1 cellular context compared by ENCODE assay signal in genomic region chr20:62652051-62652893, GRCh38.
TF ChIP-seq lines count a peak whose summit lies in the region.

No MANE protein-coding gene starts in this region.

TF ChIP-seq in HepG2, 621 proteins besides CTCF, POLR2A, EP300 and RAD21 (continued from another document and continues in another):
- TF ChIP-seq ZBED4 (CRISPR knock-in tag; IDR thresholded peaks at IDR 0.05; ENCODE audit: borderline replicate concordance) = peak; percentile 76; the same call in 1 of the 2 replicates
- TF ChIP-seq PBX2 (CRISPR knock-in tag; IDR thresholded peaks at IDR 0.05) = 0 out of 2 replicates have a peak, but pooled peaks have one; percentile 8
- TF ChIP-seq SATB2 (CRISPR knock-in tag; IDR thresholded peaks at IDR 0.05) = 0 out of 2 replicates have a peak, but pooled peaks have one; percentile 21
- 0 out of 2 replicates have a peak, but pooled peaks have one; percentile 54 for TF ChIP-seq ZSCAN25 (CRISPR knock-in tag; IDR thresholded peaks at IDR 0.05)
- no peak for TF ChIP-seq TIGD3 (CRISPR knock-in tag; IDR thresholded peaks at IDR 0.05; ENCODE audit: borderline replicate concordance)
- peak; percentile 54; the same call in 1 of the 2 replicates for TF ChIP-seq ZNF543 (CRISPR knock-in tag; IDR thresholded peaks at IDR 0.05)
- peak; percentile 80 for TF ChIP-seq ZNF574 (CRISPR knock-in tag; IDR thresholded peaks at IDR 0.05)
- no peak for TF ChIP-seq ZNF207 (IDR thresholded peaks at IDR 0.05; ENCODE audit: borderline replicate concordance)
- peak in 1 of 2 experiments; percentile 60; a peak in 2 of 4 replicates for TF ChIP-seq HMGXB4 (CRISPR knock-in tag; IDR thresholded peaks at IDR 0.05; ENCODE audit: borderline replicate concordance in 1 of 2, low read depth in 1 of 2)
- no peak for TF ChIP-seq TBP (CRISPR knock-in tag; IDR thresholded peaks at IDR 0.05)
- TF ChIP-seq MZF1 (CRISPR knock-in tag; IDR thresholded peaks at IDR 0.05; ENCODE audit: borderline replicate concordance) = peak; percentile 58; the same call in 1 of the 2 replicates
- no peak for TF ChIP-seq MTA3 (CRISPR knock-in tag; IDR thresholded peaks at IDR 0.05)
- TF ChIP-seq ZNF101 (CRISPR knock-in tag; IDR thresholded peaks at IDR 0.05; ENCODE audit: borderline replicate concordance, low read depth) = no peak
- TF ChIP-seq PAF1 (CRISPR knock-in tag; IDR thresholded peaks at IDR 0.05) = no peak
- TF ChIP-seq ZMYM2 (CRISPR knock-in tag; IDR thresholded peaks at IDR 0.05) = no peak; the same call in 1 of the 2 replicates
- peak; percentile 84; the same call in 1 of the 2 replicates for TF ChIP-seq TFDP1 (CRISPR knock-in tag; IDR thresholded peaks at IDR 0.05; ENCODE audit: borderline replicate concordance)
- no peak for TF ChIP-seq TCF7L2 (IDR thresholded peaks at IDR 0.05; ENCODE audit: low read depth, low read length)
- peak; percentile 94 for TF ChIP-seq TFE3 (CRISPR knock-in tag; IDR thresholded peaks at IDR 0.05)
- TF ChIP-seq ZNF460 (CRISPR knock-in tag; IDR thresholded peaks at IDR 0.05; ENCODE audit: borderline replicate concordance) = no peak
- peak; percentile 97 for TF ChIP-seq MAX (IDR thresholded peaks at IDR 0.05)
- no peak for TF ChIP-seq ZNF10 (CRISPR knock-in tag; IDR thresholded peaks at IDR 0.05; ENCODE audit: borderline replicate concordance, low read depth)
- peak; percentile 92 for TF ChIP-seq RXRA (CRISPR knock-in tag; IDR thresholded peaks at IDR 0.05)
- no peak; the same call in none of the 2 replicates for TF ChIP-seq ZNF441 (CRISPR knock-in tag; IDR thresholded peaks at IDR 0.05; ENCODE audit: borderline replicate concordance)
- no peak for TF ChIP-seq ZNF530 (CRISPR knock-in tag; IDR thresholded peaks at IDR 0.05; ENCODE audit: low read depth)
- TF ChIP-seq ZBTB7A (CRISPR knock-in tag; IDR thresholded peaks at IDR 0.05) = 0 out of 2 replicates have a peak, but pooled peaks have one; percentile 60
- TF ChIP-seq THAP11 (CRISPR knock-in tag; IDR thresholded peaks at IDR 0.05) = peak; percentile 81
- no peak for TF ChIP-seq ZFP62 (CRISPR knock-in tag; IDR thresholded peaks at IDR 0.05)
- TF ChIP-seq ZNF776 (CRISPR knock-in tag; IDR thresholded peaks at IDR 0.05) = peak; percentile 22; the same call in 1 of the 2 replicates
- no peak for TF ChIP-seq TERF1 (CRISPR knock-in tag; IDR thresholded peaks at IDR 0.05)
- peak; percentile 66; the same call in 1 of the 2 replicates for TF ChIP-seq IRF9 (CRISPR knock-in tag; IDR thresholded peaks at IDR 0.05; ENCODE audit: borderline replicate concordance)
- 0 out of 2 replicates have a peak, but pooled peaks have one; percentile 41 for TF ChIP-seq ZNF292 (CRISPR knock-in tag; IDR thresholded peaks at IDR 0.05; ENCODE audit: borderline replicate concordance, low read depth)
- no peak for TF ChIP-seq MIER2 (CRISPR knock-in tag; IDR thresholded peaks at IDR 0.05)
- TF ChIP-seq EEA1 (CRISPR knock-in tag; IDR thresholded peaks at IDR 0.05; ENCODE audit: borderline replicate concordance) = no peak
- peak; percentile 64 for TF ChIP-seq RBFOX2 (IDR thresholded peaks at IDR 0.05; ENCODE audit: low read depth, low read length)
- peak; percentile 93 for TF ChIP-seq RXRB (CRISPR knock-in tag; IDR thresholded peaks at IDR 0.05; ENCODE audit: borderline replicate concordance)
- peak; percentile 6 for TF ChIP-seq CBX1 (IDR thresholded peaks at IDR 0.05; ENCODE audit: low read depth)
- TF ChIP-seq GLI4 (CRISPR knock-in tag; IDR thresholded peaks at IDR 0.05; ENCODE audit: borderline replicate concordance) = no peak
- TF ChIP-seq KMT2B (CRISPR knock-in tag; IDR thresholded peaks at IDR 0.05) = peak; percentile 48; the same call in 1 of the 2 replicates
- no peak for TF ChIP-seq LBX2 (CRISPR knock-in tag; IDR thresholded peaks at IDR 0.05; ENCODE audit: borderline replicate concordance)
- peak; percentile 50 for TF ChIP-seq U2AF1 (optimal IDR thresholded peaks at IDR 0.05; ENCODE audit: low read depth, low read length)
- TF ChIP-seq ZGPAT (CRISPR knock-in tag; IDR thresholded peaks at IDR 0.05) = peak; percentile 0; the same call in 1 of the 2 replicates
- TF ChIP-seq NPAS2 (CRISPR knock-in tag; IDR thresholded peaks at IDR 0.05; ENCODE audit: borderline replicate concordance) = no peak
- TF ChIP-seq ZNF781 (CRISPR knock-in tag; IDR thresholded peaks at IDR 0.05; ENCODE audit: borderline replicate concordance, not compliant biosample characterization) = peak; percentile 79
